11 cellular contexts compared by ENCODE assay signal in genomic region chr17:63497708-63498483, GRCh38. TPM values are rescaled to one million over a fixed set of nuclear protein-coding genes. Genes with fewer than 3 reads are reported as not detected.
DNase-seq lines count a peak whose midpoint lies in the region; ATAC-seq and TF ChIP-seq lines count a peak whose summit lies in the region.
"Had no signal": no experiment of that assay in that cellular context is flagged by ENCODE, and none has a peak within 500 bp of the region (broad histone marks: within the 10 kb centered on the region; RNA-seq: fewer than 3 reads in every experiment).

No MANE protein-coding gene starts in this region.

- H3K9me3 ChIP-seq in osteoblast (ENCODE audit: low read depth, low read length), result no peaks in the 10 kb centered on the region
- H3K9me3 ChIP-seq: pancreas had no signal

- no peaks in the 10 kb centered on the region for H3K36me3 ChIP-seq in osteoblast (ENCODE audit: insufficient read depth, low read length)
- H3K36me3 ChIP-seq: pancreas had no signal

- H2AFZ ChIP-seq in osteoblast (ENCODE audit: low read length), result no peak overlapping the region

- peak; percentile 19 for TF ChIP-seq CTCF in osteoblast (IDR thresholded peaks at IDR 0.05; ENCODE audit: extremely low read depth, low read depth, low read length)

- no peak overlapping the region for H3K4me3 ChIP-seq in osteoblast (ENCODE audit: insufficient read depth, low read length)
- H3K4me3 ChIP-seq: pancreas had no signal

- H3K27me3 ChIP-seq in osteoblast (ENCODE audit: insufficient read depth, low read length), result peaks cover 17% of the 10 kb centered on the region
- H3K27me3 ChIP-seq: pancreas had no signal

- DNase-seq in NCI-H2081 (lab: John Stamatoyannopoulos, UW) (peak; percentile 14 to 47), NCI-H2081 treated with DMSO at 0.1 percent for 48 hours (lab: John Stamatoyannopoulos, UW) (no peak), NCI-H1694 treated with DMSO at 0.1 percent for 48 hours (lab: John Stamatoyannopoulos, UW) (peak; percentile 94), astrocyte of the hippocampus (ENCODE audit: low read depth, low spot score) (peak; percentile 36), osteoblast (ENCODE audit: insufficient read length, low spot score, missing footprints) (peak; percentile 57), SIG-M5 treated with dmso at 0.1 percent for 504 hours (lab: John Stamatoyannopoulos, UW; ENCODE audit: unreplicated experiment) (no peak)
- no peak for DNase-seq in stimulated activated CD8-positive, alpha-beta memory T cell treated with anti-CD3 and anti-CD28 coated beads, Interleukin-4, amount 100 ng/mL, for 48 hours

- no peak overlapping the region for H3K4me2 ChIP-seq in osteoblast (ENCODE audit: insufficient read depth, low read length)

- peaks cover 4% of the 10 kb centered on the region for H3K4me1 ChIP-seq in osteoblast (ENCODE audit: insufficient read depth, low read length)

- no peak overlapping the region for H3K27ac ChIP-seq in osteoblast (ENCODE audit: low read depth, low read length)
- H3K27ac ChIP-seq: epithelial cell of prostate, pancreas had no signal

- no peak for ATAC-seq in GM21381 (IDR thresholded peaks at IDR 0.05; ENCODE audit: unreplicated experiment)

- H4K20me1 ChIP-seq in osteoblast (ENCODE audit: insufficient read depth, low read length), result no peaks in the 10 kb centered on the region

- H3K79me2 ChIP-seq in osteoblast (ENCODE audit: insufficient read depth, low read length), result no peaks in the 10 kb centered on the region

RNA-seq across cellular contexts. Expression of gene ACE, which starts 21.0 kb away (rescaled TPM):
- total RNA-seq in osteoblast, result 10.1 and 17.7 TPM in 2 replicates

RNA-seq across cellular contexts. Expression of gene KCNH6, which starts 25.3 kb away (rescaled TPM):
- not detected in 2 replicates for total RNA-seq in osteoblast
- total RNA-seq: LHCN-M2 had no signal

RNA-seq across cellular contexts. Expression of gene CYB561, which starts 51.8 kb away (rescaled TPM):
- total RNA-seq in osteoblast, result 32.2 and 33.6 TPM in 2 replicates

RNA-seq across cellular contexts. Expression of gene DCAF7, which starts 52.4 kb away (rescaled TPM):
- 23.3 and 24.6 TPM in 2 replicates for total RNA-seq in osteoblast

Comparison
In these comparisons a context has a peak if more than half of its experiments do, and no peak if none do; other contexts are left out.
1. DNase-seq: peak in NCI-H2081 (2 of 2), NCI-H1694 treated with DMSO at 0.1 percent for 48 hours (single experiment), astrocyte of the hippocampus (single experiment) and osteoblast (single experiment); none in NCI-H2081 treated with DMSO at 0.1 percent for 48 hours (single experiment), SIG-M5 treated with dmso at 0.1 percent for 504 hours (single experiment) and stimulated activated CD8-positive, alpha-beta memory T cell treated with anti-CD3 and anti-CD28 coated beads, Interleukin-4, amount 100 ng/mL, for 48 hours (single experiment).